Comparison of ENCODE assay signal across 1 cellular context in genomic region chr4:151887151-151887815, GRCh38.
TF ChIP-seq lines count a peak whose summit lies in the region.

No MANE protein-coding gene starts in this region.

TF ChIP-seq in GM23338, 12 proteins besides CTCF, POLR2A, EP300 and RAD21 (continued from another document):
- TF ChIP-seq ZNF462 (CRISPR knock-in tag; IDR thresholded peaks at IDR 0.05) = no peak
- TF ChIP-seq ZNF114 (CRISPR knock-in tag; IDR thresholded peaks at IDR 0.05) = no peak
- TF ChIP-seq STAT1 (IDR thresholded peaks at IDR 0.05; ENCODE audit: unreplicated experiment) = no peak
- no peak for TF ChIP-seq ETS1 (IDR thresholded peaks at IDR 0.05)
- TF ChIP-seq JUNB (IDR thresholded peaks at IDR 0.05; ENCODE audit: unreplicated experiment) = no peak
- TF ChIP-seq CREB1 (CRISPR knock-in tag; IDR thresholded peaks at IDR 0.05; ENCODE audit: low read depth) = no peak
- no peak for TF ChIP-seq EZH2 (IDR thresholded peaks at IDR 0.05; ENCODE audit: low read depth, unreplicated experiment)
- TF ChIP-seq POLR2AphosphoS5 (IDR thresholded peaks at IDR 0.05; ENCODE audit: low read depth) = no peak
